In genomic region chr20:8019998-8020247, GRCh38 we compare ENCODE assay signal across 8 cellular contexts. TPM values are rescaled to one million over a fixed set of nuclear protein-coding genes. Genes with fewer than 3 reads are reported as not detected.
DNase-seq lines count a peak whose midpoint lies in the region; ATAC-seq lines count a peak whose summit lies in the region.

No MANE protein-coding gene starts in this region.

- peak overlapping the region; percentile 83; the same call in 1 of the 2 replicates for H3K4me3 ChIP-seq in iPS DF 6.9 (ENCODE audit: low read length)
- H3K4me3 ChIP-seq in skeletal muscle tissue (ENCODE audit: low read length in 3 of 3) = peak overlapping the region; percentile 68 to 81 (median 79)

- H3K27me3 Mint-ChIP-seq in T-helper 17 cell = no peaks in the 10 kb centered on the region

- ATAC-seq in GM19395 (IDR thresholded peaks at IDR 0.05; ENCODE audit: unreplicated experiment) (peak; percentile 24), T-helper 17 cell (peak; percentile 39), HG02970 (IDR thresholded peaks at IDR 0.05; ENCODE audit: low FRiP score, unreplicated experiment) (no peak), HG03378 (IDR thresholded peaks at IDR 0.05; ENCODE audit: unreplicated experiment) (no peak)

- DNase-seq in T-helper 17 cell (no peak), iPS DF 6.9 (ENCODE audit: low read depth, low spot score) (no peak), GM19238 (ENCODE audit: insufficient read length, low spot score) (no peak)
- no peak for DNase-seq in stimulated activated CD4-positive, alpha-beta T cell treated with anti-CD3 and anti-CD28 coated beads, Interleukin-4, amount 100 ng/mL, for 1 hour

- H3K36me3 Mint-ChIP-seq in T-helper 17 cell (ENCODE audit: low read depth) = peaks cover 2% of the 10 kb centered on the region

- H3K4me3 Mint-ChIP-seq in T-helper 17 cell = no peak overlapping the region

- H3K27me3 ChIP-seq in iPS DF 6.9 (ENCODE audit: control insufficient read depth, insufficient read depth, low read length) (no peaks in the 10 kb centered on the region), skeletal muscle tissue (ENCODE audit: control insufficient read depth in 3 of 3, insufficient read depth in 3 of 3, low read length in 3 of 3) (no peaks in the 10 kb centered on the region)

- no CpG with 5 or more reads among the region's 3 CpGs for WGBS in iPS DF 6.9 (ENCODE audit: insufficient coverage, insufficient read length)

- H3K9me3 ChIP-seq in T-helper 17 cell (ENCODE audit: control insufficient read depth, low read length, poor library complexity, severe bottlenecking) = no peaks in the 10 kb centered on the region
- no peaks in the 10 kb centered on the region for H3K9me3 ChIP-seq in iPS DF 6.9 (ENCODE audit: control insufficient read depth, insufficient read depth, low read length)
- no peaks in the 10 kb centered on the region for H3K9me3 ChIP-seq in skeletal muscle tissue (ENCODE audit: control insufficient read depth in 3 of 3, low read length in 3 of 3)

- no peak overlapping the region for H3K27ac Mint-ChIP-seq in T-helper 17 cell

- H3K36me3 ChIP-seq in iPS DF 6.9 (ENCODE audit: control insufficient read depth, insufficient read depth, low read length) = no peaks in the 10 kb centered on the region
- H3K36me3 ChIP-seq in skeletal muscle tissue (ENCODE audit: control insufficient read depth in 3 of 3, insufficient read depth in 3 of 3, low read length in 3 of 3) = no peaks in the 10 kb centered on the region

- H3K27ac ChIP-seq in iPS DF 6.9 (ENCODE audit: low read length) (no peak overlapping the region), skeletal muscle tissue (ENCODE audit: low read depth, low read length) (peak overlapping the region; percentile 95)

- H3K4me1 ChIP-seq in iPS DF 6.9 (ENCODE audit: control insufficient read depth, insufficient read depth, low read length) (no peaks in the 10 kb centered on the region), skeletal muscle tissue (ENCODE audit: control insufficient read depth in 3 of 3, insufficient read depth in 3 of 3, low read length in 3 of 3) (peaks cover 8 to 11% (median 10%) of the 10 kb centered on the region in 3 donors)

- H3K4me1 Mint-ChIP-seq in T-helper 17 cell = peaks cover 21% of the 10 kb centered on the region

- peak overlapping the region; percentile 75 to 91 (median 87) for H3K9ac ChIP-seq in skeletal muscle tissue (ENCODE audit: low read depth in 1 of 3, low read length in 3 of 3)

RNA-seq across cellular contexts. Expression of gene TMX4, which starts 0.4 kb away (rescaled TPM):
- 10 to 100 TPM; 58.8 to 66.3 TPM for total RNA-seq in T-helper 17 cell
- total RNA-seq in skeletal muscle tissue = 13.6 TPM

Comparison
In these comparisons a context has a peak if more than half of its experiments do, and no peak if none do; other contexts are left out.
1. ATAC-seq: peak in GM19395 (single experiment) and T-helper 17 cell (single experiment); none in HG02970 (single experiment) and HG03378 (single experiment).